Comparison of ENCODE assay signal across 9 cellular contexts in genomic region chr19:19606686-19607085, GRCh38. TPM values are rescaled to one million over a fixed set of nuclear protein-coding genes. Genes with fewer than 3 reads are reported as not detected.
DNase-seq lines count a peak whose midpoint lies in the region; ATAC-seq and TF ChIP-seq lines count a peak whose summit lies in the region.
"Not testable (repeated sequence)": the region's sequence is repeated elsewhere in the genome, so short reads cannot be mapped to it uniquely, and the experiment has no call there.
"Had no signal": no experiment of that assay in that cellular context is flagged by ENCODE, and none has a peak within 500 bp of the region (broad histone marks: within the 10 kb centered on the region; RNA-seq: fewer than 3 reads in every experiment).

No MANE protein-coding gene starts in this region.

- not testable (repeated sequence) for DNase-seq in CD4-positive, CD25-positive, alpha-beta regulatory T cell; HCT116 (ENCODE audit: low read depth, low spot score); RWPE2 (ENCODE audit: low spot score); activated CD4-positive, alpha-beta memory T cell treated with anti-CD3 and anti-CD28 coated beads for 36 hours; activated naive CD4-positive, alpha-beta T cell treated with anti-CD3 and anti-CD28 coated beads for 36 hours; central memory CD8-positive, alpha-beta T cell (ENCODE audit: low spot score in 2 of 2); hepatocyte (ENCODE audit: low spot score); stimulated activated effector memory CD8-positive, alpha-beta T cell treated with anti-CD3 and anti-CD28 coated beads, Interleukin-12 subunit alpha, Interleukin-12 subunit beta, amount 100 ng/mL, for 72 hours (ENCODE audit: low spot score in 2 of 2)

- not testable (repeated sequence) for H3K9me3 Mint-ChIP-seq in CD4-positive, CD25-positive, alpha-beta regulatory T cell; activated CD4-positive, alpha-beta memory T cell treated with anti-CD3 and anti-CD28 coated beads for 36 hours; activated naive CD4-positive, alpha-beta T cell treated with anti-CD3 and anti-CD28 coated beads for 36 hours; central memory CD8-positive, alpha-beta T cell; stimulated activated effector memory CD8-positive, alpha-beta T cell treated with anti-CD3 and anti-CD28 coated beads, Interleukin-12 subunit alpha, Interleukin-12 subunit beta, amount 100 ng/mL, for 72 hours

- POLR2A ChIA-PET in HCT116 (lab: Charles Lee), result not testable (repeated sequence)
- POLR2A ChIA-PET in activated CD4-positive, alpha-beta memory T cell treated with anti-CD3 and anti-CD28 coated beads for 36 hours (lab: Charles Lee), result interaction anchor here (1.5 to 1.6 kb wide), 2 partner anchors 9 to 16 kb away, joined by 5 to 12 read pairs; no protein-coding TSS in a partner anchor

- not testable (repeated sequence) for H3K9ac ChIP-seq in HCT116 (ENCODE audit: low read length)

- not testable (repeated sequence) for H3K9me3 ChIP-seq in CD4-positive, CD25-positive, alpha-beta regulatory T cell (ENCODE audit: control insufficient read depth in 2 of 2, low read length in 2 of 2); HCT116 (ENCODE audit: control insufficient read depth in 1 of 2, insufficient read depth in 1 of 2, low read depth in 1 of 2, low read length in 2 of 2); RWPE2 (ENCODE audit: severe bottlenecking); hepatocyte (ENCODE audit: low read depth)

- TF ChIP-seq RAD21 in HCT116 (IDR thresholded peaks at IDR 0.05; ENCODE audit: low read depth), result not testable (repeated sequence)

- H3K4me2 ChIP-seq in HCT116 (ENCODE audit: low read length), result peak overlapping the region; percentile 59
- not testable (repeated sequence) for H3K4me2 ChIP-seq in hepatocyte

- H3K4me3 Mint-ChIP-seq in CD4-positive, CD25-positive, alpha-beta regulatory T cell, result peak overlapping the region in 2 of 4 donors; percentile 36 to 78
- not testable (repeated sequence) for H3K4me3 Mint-ChIP-seq in activated CD4-positive, alpha-beta memory T cell treated with anti-CD3 and anti-CD28 coated beads for 36 hours; activated naive CD4-positive, alpha-beta T cell treated with anti-CD3 and anti-CD28 coated beads for 36 hours; central memory CD8-positive, alpha-beta T cell; stimulated activated effector memory CD8-positive, alpha-beta T cell treated with anti-CD3 and anti-CD28 coated beads, Interleukin-12 subunit alpha, Interleukin-12 subunit beta, amount 100 ng/mL, for 72 hours

- intact Hi-C loops in HCT116 (cut with micrococcal nuclease), result not testable (repeated sequence)
- intact Hi-C loops in activated CD4-positive, alpha-beta memory T cell treated with anti-CD3 and anti-CD28 coated beads for 36 hours (cut with micrococcal nuclease), result loop anchor here (1.0 to 2.0 kb wide), 4 partner anchors 8 to 21 kb away; partner anchors contain the start of gene PBX4
- intact Hi-C loops in activated naive CD4-positive, alpha-beta T cell treated with anti-CD3 and anti-CD28 coated beads for 36 hours (cut with micrococcal nuclease), result loop anchor here (1.0 kb wide), 3 partner anchors 8 to 15 kb away; partner anchors contain the start of gene PBX4

- H3K4me1 ChIP-seq in CD4-positive, CD25-positive, alpha-beta regulatory T cell (ENCODE audit: control insufficient read depth, insufficient read depth, low read length, poor library complexity, severe bottlenecking), result peaks cover 47% of the 10 kb centered on the region
- H3K4me1 ChIP-seq in HCT116 (ENCODE audit: control insufficient read depth in 1 of 2, insufficient read depth in 2 of 2, low read length in 2 of 2) (peaks cover 26 to 49% of the 10 kb centered on the region in 2 experiments), RWPE2 (ENCODE audit: insufficient read depth, poor library complexity, severe bottlenecking) (peaks cover 38% of the 10 kb centered on the region)
- not testable (repeated sequence) for H3K4me1 ChIP-seq in hepatocyte (ENCODE audit: insufficient read depth)

- not testable (repeated sequence) for H3K27me3 Mint-ChIP-seq in CD4-positive, CD25-positive, alpha-beta regulatory T cell; activated CD4-positive, alpha-beta memory T cell treated with anti-CD3 and anti-CD28 coated beads for 36 hours; activated naive CD4-positive, alpha-beta T cell treated with anti-CD3 and anti-CD28 coated beads for 36 hours (ENCODE audit: low read depth); central memory CD8-positive, alpha-beta T cell

- TF ChIP-seq POLR2A in HCT116 (IDR thresholded peaks at IDR 0.05; ENCODE audit: borderline replicate concordance, extremely low read depth, insufficient read depth, insufficient read length), result not testable (repeated sequence)

- not testable (repeated sequence) for H4K20me1 ChIP-seq in HCT116 (ENCODE audit: insufficient read depth); hepatocyte (ENCODE audit: insufficient read depth, poor library complexity, severe bottlenecking)

- H3K36me3 ChIP-seq in CD4-positive, CD25-positive, alpha-beta regulatory T cell (ENCODE audit: control insufficient read depth, insufficient read depth, low read length); HCT116 (ENCODE audit: control insufficient read depth in 1 of 2, insufficient read depth in 2 of 2, low read length in 2 of 2); RWPE2 (ENCODE audit: low read depth); hepatocyte (replicated peaks; ENCODE audit: insufficient read depth, low read depth): not testable (repeated sequence)

- not testable (repeated sequence) for H3K9me2 ChIP-seq in HCT116 (ENCODE audit: insufficient read depth); hepatocyte (replicated peaks; ENCODE audit: insufficient read depth)

- peak overlapping the region; percentile 84 for H3K27ac ChIP-seq in CD4-positive, CD25-positive, alpha-beta regulatory T cell (ENCODE audit: insufficient read depth, low read length, poor library complexity, severe bottlenecking)
- peak overlapping the region; percentile 35; the same call in 1 of the 2 replicates for H3K27ac ChIP-seq in HCT116 (ENCODE audit: low read depth, low read length)
- peak overlapping the region; percentile 56 for H3K27ac ChIP-seq in RWPE2 (ENCODE audit: poor library complexity, severe bottlenecking)
- peak overlapping the region; percentile 67 for H3K27ac ChIP-seq in hepatocyte

- not testable (repeated sequence) for ATAC-seq in CD4-positive, CD25-positive, alpha-beta regulatory T cell (ENCODE audit: low read depth in 2 of 2); HCT116; RWPE2 (ENCODE audit: low read depth); central memory CD8-positive, alpha-beta T cell (replicated peaks; ENCODE audit: extremely low read depth, poor library complexity, severe bottlenecking); stimulated activated effector memory CD8-positive, alpha-beta T cell treated with anti-CD3 and anti-CD28 coated beads, Interleukin-12 subunit alpha, Interleukin-12 subunit beta, amount 100 ng/mL, for 72 hours

- not testable (repeated sequence) for H3K27me3 ChIP-seq in CD4-positive, CD25-positive, alpha-beta regulatory T cell (ENCODE audit: control insufficient read depth, insufficient read depth, low read length); HCT116 (ENCODE audit: insufficient read depth, low read length); RWPE2 (ENCODE audit: insufficient read depth, poor library complexity, severe bottlenecking); hepatocyte

- H3K4me3 ChIP-seq in CD4-positive, CD25-positive, alpha-beta regulatory T cell (ENCODE audit: low read depth, low read length); HCT116 (replicated peaks in 1 of 2; ENCODE audit: low read depth in 1 of 2, low read length in 2 of 2); RWPE2 (ENCODE audit: severe bottlenecking); hepatocyte: not testable (repeated sequence)

- not testable (repeated sequence) for BruUV-seq in HCT116 (replicated peaks; lab: Mats Ljungman, UMichigan)

- WGBS in hepatocyte (ENCODE audit: low lambda C conversion rate, missing lambda C conversion rate), result 93% methylated on average over 8 of the region's 8 CpGs

- H3K36me3 Mint-ChIP-seq in CD4-positive, CD25-positive, alpha-beta regulatory T cell, result peaks cover 17% of the 10 kb centered on the region
- peaks cover 24% of the 10 kb centered on the region for H3K36me3 Mint-ChIP-seq in activated CD4-positive, alpha-beta memory T cell treated with anti-CD3 and anti-CD28 coated beads for 36 hours
- not testable (repeated sequence) for H3K36me3 Mint-ChIP-seq in activated naive CD4-positive, alpha-beta T cell treated with anti-CD3 and anti-CD28 coated beads for 36 hours (ENCODE audit: low read depth)
- H3K36me3 Mint-ChIP-seq in central memory CD8-positive, alpha-beta T cell (ENCODE audit: insufficient read depth), result peaks cover 11% of the 10 kb centered on the region
- H3K36me3 Mint-ChIP-seq in stimulated activated effector memory CD8-positive, alpha-beta T cell treated with anti-CD3 and anti-CD28 coated beads, Interleukin-12 subunit alpha, Interleukin-12 subunit beta, amount 100 ng/mL, for 72 hours, result peaks cover 91% of the 10 kb centered on the region

- peak overlapping the region in 2 of 3 donors; percentile 95 to 96 for H3K27ac Mint-ChIP-seq in CD4-positive, CD25-positive, alpha-beta regulatory T cell
- H3K27ac Mint-ChIP-seq in activated CD4-positive, alpha-beta memory T cell treated with anti-CD3 and anti-CD28 coated beads for 36 hours, result peak overlapping the region; percentile 88
- peak overlapping the region; percentile 89 for H3K27ac Mint-ChIP-seq in activated naive CD4-positive, alpha-beta T cell treated with anti-CD3 and anti-CD28 coated beads for 36 hours
- H3K27ac Mint-ChIP-seq in central memory CD8-positive, alpha-beta T cell (ENCODE audit: low read depth), result peak overlapping the region; percentile 77
- peak overlapping the region; percentile 83 for H3K27ac Mint-ChIP-seq in stimulated activated effector memory CD8-positive, alpha-beta T cell treated with anti-CD3 and anti-CD28 coated beads, Interleukin-12 subunit alpha, Interleukin-12 subunit beta, amount 100 ng/mL, for 72 hours

- TF ChIP-seq CTCF in HCT116 (IDR thresholded peaks at IDR 0.05 in 2 of 3, conservative IDR thresholded peaks at IDR 0.05 in 1 of 3; ENCODE audit: borderline replicate concordance in 1 of 3, insufficient read depth in 1 of 3, low read depth in 2 of 3, low read length in 2 of 3); RWPE2 (IDR thresholded peaks at IDR 0.05; ENCODE audit: poor library complexity, severe bottlenecking); hepatocyte (IDR thresholded peaks at IDR 0.05; ENCODE audit: poor library complexity): not testable (repeated sequence)

- not testable (repeated sequence) for H2AFZ ChIP-seq in HCT116 (ENCODE audit: low read depth, low read length, poor library complexity, severe bottlenecking); hepatocyte

- H3K4me1 Mint-ChIP-seq in CD4-positive, CD25-positive, alpha-beta regulatory T cell, result peaks cover 25 to 80% (median 38%) of the 10 kb centered on the region in 4 donors
- peaks cover 51% of the 10 kb centered on the region for H3K4me1 Mint-ChIP-seq in activated CD4-positive, alpha-beta memory T cell treated with anti-CD3 and anti-CD28 coated beads for 36 hours (ENCODE audit: low read depth)
- peaks cover 61% of the 10 kb centered on the region for H3K4me1 Mint-ChIP-seq in activated naive CD4-positive, alpha-beta T cell treated with anti-CD3 and anti-CD28 coated beads for 36 hours (ENCODE audit: low read depth)
- H3K4me1 Mint-ChIP-seq in central memory CD8-positive, alpha-beta T cell, result peaks cover 37% of the 10 kb centered on the region
- peaks cover 43% of the 10 kb centered on the region for H3K4me1 Mint-ChIP-seq in stimulated activated effector memory CD8-positive, alpha-beta T cell treated with anti-CD3 and anti-CD28 coated beads, Interleukin-12 subunit alpha, Interleukin-12 subunit beta, amount 100 ng/mL, for 72 hours

- not testable (repeated sequence) for H3K79me2 ChIP-seq in HCT116 (ENCODE audit: insufficient read depth, low read length); hepatocyte

- RAD21 ChIA-PET in HCT116 (lab: Charles Lee; ENCODE audit: low non-redundant PET in 1 of 2, low total read pairs in 2 of 2, uncharacterized antibody in 2 of 2, unreplicated experiment in 2 of 2), result not testable (repeated sequence)

- CTCF ChIA-PET in HCT116 (lab: Charles Lee), result not testable (repeated sequence)
- CTCF ChIA-PET in activated CD4-positive, alpha-beta memory T cell treated with anti-CD3 and anti-CD28 coated beads for 36 hours (lab: Charles Lee), result interaction anchor here (1.0 to 3.8 kb wide), 2 partner anchors 37 to 53 kb away, joined by 4 to 28 read pairs; partner anchors contain the start of gene GMIP
- CTCF ChIA-PET in activated naive CD4-positive, alpha-beta T cell treated with anti-CD3 and anti-CD28 coated beads for 36 hours (lab: Charles Lee), result interaction anchor here (1.2 to 3.2 kb wide), 5 partner anchors 11 to 74 kb away, joined by 3 to 10 read pairs (median 4); partner anchors contain the start of gene GMIP

RNA-seq across cellular contexts. Expression of gene PBX4, which starts 11.8 kb away (rescaled TPM):
- 85.3 TPM for total RNA-seq in CD4-positive, CD25-positive, alpha-beta regulatory T cell
- 1 to 10 TPM; 4.1 to 7.2 (median 5.9) TPM for polyA plus RNA-seq in CD4-positive, CD25-positive, alpha-beta regulatory T cell
- 11.6 TPM for total RNA-seq in HCT116 (2021; ENCODE audit: unreplicated experiment)
- polyA plus RNA-seq in HCT116 (2012), result 8.1 and 10.2 TPM in 2 replicates
- 10 to 100 TPM; 44.9 to 45.7 TPM for total RNA-seq in activated CD4-positive, alpha-beta memory T cell treated with anti-CD3 and anti-CD28 coated beads for 36 hours
- total RNA-seq in activated naive CD4-positive, alpha-beta T cell treated with anti-CD3 and anti-CD28 coated beads for 36 hours, result 10 to 100 TPM; 13.5 to 17.5 TPM
- total RNA-seq in hepatocyte, result 0.64 and 3.2 TPM in 2 replicates
- polyA plus RNA-seq in hepatocyte, result 2.5 and 4.3 TPM in 2 replicates
- total RNA-seq: Right ventricle myocardium inferior had no signal

RNA-seq across cellular contexts. Expression of gene LPAR2, which starts 21.3 kb away (rescaled TPM):
- 120 TPM for total RNA-seq in CD4-positive, CD25-positive, alpha-beta regulatory T cell
- 10 to 100 TPM; 29.9 to 48.5 (median 40.4) TPM for polyA plus RNA-seq in CD4-positive, CD25-positive, alpha-beta regulatory T cell
- total RNA-seq in HCT116 (2021; ENCODE audit: unreplicated experiment) (28.2 TPM), hepatocyte (11.5 and 20.1 TPM in 2 replicates)
- polyA plus RNA-seq in HCT116 (2012), result 33.0 and 41.7 TPM in 2 replicates
- total RNA-seq in activated CD4-positive, alpha-beta memory T cell treated with anti-CD3 and anti-CD28 coated beads for 36 hours, result 10 to 100 TPM; 32.5 to 33.1 TPM
- total RNA-seq in activated naive CD4-positive, alpha-beta T cell treated with anti-CD3 and anti-CD28 coated beads for 36 hours, result 10 to 100 TPM; 20.2 to 20.7 TPM
- 33.1 and 42.6 TPM in 2 replicates for polyA plus RNA-seq in hepatocyte

RNA-seq across cellular contexts. Expression of gene GMIP, which starts 36.8 kb away (rescaled TPM):
- 155 TPM for total RNA-seq in CD4-positive, CD25-positive, alpha-beta regulatory T cell
- polyA plus RNA-seq in CD4-positive, CD25-positive, alpha-beta regulatory T cell, result 10 to 100 TPM; 42.1 to 51.0 (median 45.7) TPM
- total RNA-seq in HCT116 (2021; ENCODE audit: unreplicated experiment) (16.3 TPM), hepatocyte (4.5 and 5.6 TPM in 2 replicates)
- 13.1 and 13.7 TPM in 2 replicates for polyA plus RNA-seq in HCT116 (2012)
- 10 to 100 TPM; 78.6 to 79.4 TPM for total RNA-seq in activated CD4-positive, alpha-beta memory T cell treated with anti-CD3 and anti-CD28 coated beads for 36 hours
- 10 to 100 TPM; 38.7 to 40.6 TPM for total RNA-seq in activated naive CD4-positive, alpha-beta T cell treated with anti-CD3 and anti-CD28 coated beads for 36 hours
- 11.4 and 13.0 TPM in 2 replicates for polyA plus RNA-seq in hepatocyte

RNA-seq across cellular contexts. Expression of gene ATP13A1, which starts 56.8 kb away (rescaled TPM):
- 114 TPM for total RNA-seq in CD4-positive, CD25-positive, alpha-beta regulatory T cell
- 10 to 100 TPM; 24.1 to 31.9 (median 30.7) TPM for polyA plus RNA-seq in CD4-positive, CD25-positive, alpha-beta regulatory T cell
- 73.7 TPM for total RNA-seq in HCT116 (2021; ENCODE audit: unreplicated experiment)
- polyA plus RNA-seq in HCT116 (2012), result 60.8 and 78.1 TPM in 2 replicates
- 10 to 100 TPM; 66.6 to 69.2 TPM for total RNA-seq in activated CD4-positive, alpha-beta memory T cell treated with anti-CD3 and anti-CD28 coated beads for 36 hours
- 10 to 100 TPM; 48.7 to 55.1 TPM for total RNA-seq in activated naive CD4-positive, alpha-beta T cell treated with anti-CD3 and anti-CD28 coated beads for 36 hours
- total RNA-seq in hepatocyte, result 53.0 and 113 TPM in 2 replicates
- 92.0 and 97.5 TPM in 2 replicates for polyA plus RNA-seq in hepatocyte
